ENCODE assay signal across 2 cellular contexts in genomic region chr3:129393760-129394564, GRCh38. TPM values are rescaled to one million over a fixed set of nuclear protein-coding genes. Genes with fewer than 3 reads are reported as not detected.
"Had no signal": no experiment of that assay in that cellular context is flagged by ENCODE, and none has a peak within 500 bp of the region (broad histone marks: within the 10 kb centered on the region; RNA-seq: fewer than 3 reads in every experiment).

No MANE protein-coding gene starts in this region.

RNA-seq across cellular contexts. Expression of gene EFCAB12, which starts 34.5 kb away (rescaled TPM):
- total RNA-seq: MCF 10A, Right ventricle myocardium superior had no signal
